Comparison of ENCODE assay signal across 19 cellular contexts in the genomic region with DNA sequence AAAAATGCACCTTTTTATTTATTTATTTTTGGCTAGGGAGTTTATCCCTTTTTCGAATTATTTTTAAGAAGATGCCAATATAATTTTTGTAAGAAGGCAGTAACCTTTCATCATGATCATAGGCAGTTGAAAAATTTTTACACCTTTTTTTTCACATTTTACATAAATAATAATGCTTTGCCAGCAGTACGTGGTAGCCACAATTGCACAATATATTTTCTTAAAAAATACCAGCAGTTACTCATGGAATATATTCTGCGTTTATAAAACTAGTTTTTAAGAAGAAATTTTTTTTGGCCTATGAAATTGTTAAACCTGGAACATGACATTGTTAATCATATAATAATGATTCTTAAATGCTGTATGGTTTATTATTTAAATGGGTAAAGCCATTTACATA. TPM values are rescaled to one million over a fixed set of nuclear protein-coding genes. Genes with fewer than 3 reads are reported as not detected.
A peak's percentile ranks its signal among the peaks of the same experiment; 100 is the strongest.
DNase-seq lines count a peak whose midpoint lies in the region; ATAC-seq and TF ChIP-seq lines count a peak whose summit lies in the region.
"Had no signal": no experiment of that assay in that cellular context is flagged by ENCODE, and none has a peak within 500 bp of the region (broad histone marks: within the 10 kb centered on the region; RNA-seq: fewer than 3 reads in every experiment).

No MANE protein-coding gene starts in this region.

- in situ Hi-C loops in Panc1 (cut with HindIII; ENCODE audit: low pct_unique_long_range_greater_than_20kb, low sequenced_read_pairs): no loop called here

- H3K9me3 Mint-ChIP-seq in stimulated activated naive CD8-positive, alpha-beta T cell treated with anti-CD3 and anti-CD28 coated beads, Interleukin-15, Interleukin-2, amounts not matched to agents 100 ng/mL and 50 ng/mL, for 24 hours: no peaks in the 10 kb centered on the region
- no peaks in the 10 kb centered on the region for H3K9me3 Mint-ChIP-seq in stimulated activated naive CD8-positive, alpha-beta T cell treated with anti-CD3 and anti-CD28 coated beads, Interleukin-15, amount 100 ng/mL, for 72 hours
- H3K9me3 Mint-ChIP-seq in chondrocyte (ENCODE audit: low read depth): no peaks in the 10 kb centered on the region
- H3K9me3 Mint-ChIP-seq: activated naive CD4-positive, alpha-beta T cell treated with anti-CD3 and anti-CD28 coated beads for 36 hours had no signal

- H3K27ac Mint-ChIP-seq in stimulated activated naive CD8-positive, alpha-beta T cell treated with anti-CD3 and anti-CD28 coated beads, Interleukin-15, Interleukin-2, amounts not matched to agents 100 ng/mL and 50 ng/mL, for 24 hours: peak overlapping the region; percentile 68
- no peak overlapping the region for H3K27ac Mint-ChIP-seq in stimulated activated naive CD8-positive, alpha-beta T cell treated with anti-CD3 and anti-CD28 coated beads, Interleukin-15, amount 100 ng/mL, for 72 hours
- H3K27ac Mint-ChIP-seq in chondrocyte (ENCODE audit: unreplicated experiment): peak overlapping the region; percentile 79
- H3K27ac Mint-ChIP-seq: activated naive CD4-positive, alpha-beta T cell treated with anti-CD3 and anti-CD28 coated beads for 36 hours had no signal

- ATAC-seq in stimulated activated naive CD8-positive, alpha-beta T cell treated with anti-CD3 and anti-CD28 coated beads, Interleukin-15, amount 100 ng/mL, for 72 hours: no peak
- ATAC-seq in Panc1 (no peak), HG03139 (IDR thresholded peaks at IDR 0.05; ENCODE audit: unreplicated experiment) (no peak)
- ATAC-seq: mucosa of descending colon, SK-N-SH treated with all-trans-retinoic acid at 6 μM for 48 hours had no signal

- H3K4me1 Mint-ChIP-seq in stimulated activated naive CD8-positive, alpha-beta T cell treated with anti-CD3 and anti-CD28 coated beads, Interleukin-15, Interleukin-2, amounts not matched to agents 100 ng/mL and 50 ng/mL, for 24 hours (ENCODE audit: low read depth): peaks cover 42% of the 10 kb centered on the region
- H3K4me1 Mint-ChIP-seq in stimulated activated naive CD8-positive, alpha-beta T cell treated with anti-CD3 and anti-CD28 coated beads, Interleukin-15, amount 100 ng/mL, for 72 hours: peaks cover 44% of the 10 kb centered on the region
- H3K4me1 Mint-ChIP-seq in chondrocyte (ENCODE audit: low read depth): peaks cover 61% of the 10 kb centered on the region

- peaks cover 5% of the 10 kb centered on the region for H3K4me1 ChIP-seq in Panc1 (ENCODE audit: control insufficient read depth, insufficient read depth, low read length)

- H3K27ac ChIP-seq in Panc1 (ENCODE audit: low read length): no peak overlapping the region

- H3K36me3 Mint-ChIP-seq in stimulated activated naive CD8-positive, alpha-beta T cell treated with anti-CD3 and anti-CD28 coated beads, Interleukin-15, Interleukin-2, amounts not matched to agents 100 ng/mL and 50 ng/mL, for 24 hours (ENCODE audit: low read depth): peaks cover 74% of the 10 kb centered on the region
- H3K36me3 Mint-ChIP-seq in chondrocyte (ENCODE audit: low read depth): peaks cover 47% of the 10 kb centered on the region

- H3K4me3 Mint-ChIP-seq in stimulated activated naive CD8-positive, alpha-beta T cell treated with anti-CD3 and anti-CD28 coated beads, Interleukin-15, Interleukin-2, amounts not matched to agents 100 ng/mL and 50 ng/mL, for 24 hours: no peak overlapping the region
- peak overlapping the region in 1 of 2 donors; percentile 5 for H3K4me3 Mint-ChIP-seq in stimulated activated naive CD8-positive, alpha-beta T cell treated with anti-CD3 and anti-CD28 coated beads, Interleukin-15, amount 100 ng/mL, for 72 hours
- no peak overlapping the region for H3K4me3 Mint-ChIP-seq in chondrocyte (ENCODE audit: unreplicated experiment)
- H3K4me3 Mint-ChIP-seq: activated naive CD4-positive, alpha-beta T cell treated with anti-CD3 and anti-CD28 coated beads for 36 hours had no signal

- H3K27me3 ChIP-seq in Panc1 (ENCODE audit: control insufficient read depth, insufficient read depth, low read length): no peaks in the 10 kb centered on the region
- H3K27me3 ChIP-seq: thyroid gland had no signal

- TF ChIP-seq CTCF in Panc1 (IDR thresholded peaks at IDR 0.05): no peak
- TF ChIP-seq CTCF in chondrocyte (IDR thresholded peaks at IDR 0.05): no peak

- TSS peak; percentile 71 for BruUV-seq in Panc1 (replicated peaks; lab: Mats Ljungman, UMichigan)

- H3K9me3 ChIP-seq in Panc1 (ENCODE audit: control insufficient read depth, insufficient read depth, low read depth, low read length): no peaks in the 10 kb centered on the region
- H3K9me3 ChIP-seq: mucosa of descending colon, thyroid gland had no signal

- H3K27me3 Mint-ChIP-seq in stimulated activated naive CD8-positive, alpha-beta T cell treated with anti-CD3 and anti-CD28 coated beads, Interleukin-15, Interleukin-2, amounts not matched to agents 100 ng/mL and 50 ng/mL, for 24 hours: no peaks in the 10 kb centered on the region
- no peaks in the 10 kb centered on the region for H3K27me3 Mint-ChIP-seq in stimulated activated naive CD8-positive, alpha-beta T cell treated with anti-CD3 and anti-CD28 coated beads, Interleukin-15, amount 100 ng/mL, for 72 hours
- H3K27me3 Mint-ChIP-seq in chondrocyte (ENCODE audit: low read depth): no peaks in the 10 kb centered on the region

- intact Hi-C loops in Panc1 (cut with micrococcal nuclease; ENCODE audit: unreplicated experiment): no loop called here

- no peak for DNase-seq in stimulated activated naive CD8-positive, alpha-beta T cell treated with anti-CD3 and anti-CD28 coated beads, Interleukin-15, amount 100 ng/mL, for 72 hours
- DNase-seq in Panc1 (ENCODE audit: low read depth, low spot score): no peak
- no peak for DNase-seq in chondrocyte (ENCODE audit: low spot score)
- no peak for DNase-seq in dermis blood vessel endothelial cell
- no peak for DNase-seq in NCI-H345 treated with DMSO at 0.1 percent for 48 hours (lab: John Stamatoyannopoulos, UW; ENCODE audit: unreplicated experiment)
- no peak for DNase-seq in DMS 273 (lab: John Stamatoyannopoulos, UW; ENCODE audit: unreplicated experiment)
- DNase-seq: activated naive CD4-positive, alpha-beta T cell treated with anti-CD3 and anti-CD28 coated beads for 36 hours; effector CD8-positive, alpha-beta T cell; HFFc6; hippocampal formation; mucosa of descending colon; NCI-H2029; NCI-H524 treated with DMSO at 0.1 percent for 48 hours; nucleus accumbens; OCI-M1; thyroid gland had no signal

- POLR2A ChIA-PET in Panc1 (lab: Charles Lee): no interaction called here

- no peak overlapping the region for H3K4me3 ChIP-seq in Panc1 (ENCODE audit: low read depth in 2 of 2, low read length in 2 of 2)
- H3K4me3 ChIP-seq: mucosa of descending colon, thyroid gland had no signal

- CTCF ChIA-PET in Panc1 (lab: Charles Lee): no interaction called here

- H3K36me3 ChIP-seq in Panc1 (ENCODE audit: control insufficient read depth, insufficient read depth, low read length): peaks cover 14% of the 10 kb centered on the region

RNA-seq across cellular contexts. Expression of a gene that starts 14.9 kb away (rescaled TPM):
- total RNA-seq in Panc1 (2021; ENCODE audit: unreplicated experiment): 8.6 TPM
- 6.3 TPM for polyA plus RNA-seq in Panc1 (2012; ENCODE audit: insufficient read length)
- total RNA-seq in chondrocyte: 7.9 to 9.9 TPM (median 8.6 TPM) in 3 replicates
- 27.3 and 32.2 TPM in 2 replicates for total RNA-seq in dermis blood vessel endothelial cell

RNA-seq across cellular contexts. Expression of a gene that starts 52.0 kb away (rescaled TPM):
- 83.4 TPM for total RNA-seq in Panc1 (2021; ENCODE audit: unreplicated experiment)
- polyA plus RNA-seq in Panc1 (2012; ENCODE audit: insufficient read length): 40.7 TPM
- total RNA-seq in chondrocyte: 466 to 676 TPM (median 660 TPM) in 3 replicates
- 236 and 320 TPM in 2 replicates for total RNA-seq in dermis blood vessel endothelial cell

Comparison
In these comparisons a context has a peak if more than half of its experiments do, and no peak if none do; other contexts are left out.
1. H3K27ac Mint-ChIP-seq: peak in stimulated activated naive CD8-positive, alpha-beta T cell treated with anti-CD3 and anti-CD28 coated beads, Interleukin-15, Interleukin-2, amounts not matched to agents 100 ng/mL and 50 ng/mL, for 24 hours (single experiment) and chondrocyte (single experiment); none in stimulated activated naive CD8-positive, alpha-beta T cell treated with anti-CD3 and anti-CD28 coated beads, Interleukin-15, amount 100 ng/mL, for 72 hours (0 of 2).